Comparison of ENCODE assay signal across 8 cellular contexts in the genomic region with DNA sequence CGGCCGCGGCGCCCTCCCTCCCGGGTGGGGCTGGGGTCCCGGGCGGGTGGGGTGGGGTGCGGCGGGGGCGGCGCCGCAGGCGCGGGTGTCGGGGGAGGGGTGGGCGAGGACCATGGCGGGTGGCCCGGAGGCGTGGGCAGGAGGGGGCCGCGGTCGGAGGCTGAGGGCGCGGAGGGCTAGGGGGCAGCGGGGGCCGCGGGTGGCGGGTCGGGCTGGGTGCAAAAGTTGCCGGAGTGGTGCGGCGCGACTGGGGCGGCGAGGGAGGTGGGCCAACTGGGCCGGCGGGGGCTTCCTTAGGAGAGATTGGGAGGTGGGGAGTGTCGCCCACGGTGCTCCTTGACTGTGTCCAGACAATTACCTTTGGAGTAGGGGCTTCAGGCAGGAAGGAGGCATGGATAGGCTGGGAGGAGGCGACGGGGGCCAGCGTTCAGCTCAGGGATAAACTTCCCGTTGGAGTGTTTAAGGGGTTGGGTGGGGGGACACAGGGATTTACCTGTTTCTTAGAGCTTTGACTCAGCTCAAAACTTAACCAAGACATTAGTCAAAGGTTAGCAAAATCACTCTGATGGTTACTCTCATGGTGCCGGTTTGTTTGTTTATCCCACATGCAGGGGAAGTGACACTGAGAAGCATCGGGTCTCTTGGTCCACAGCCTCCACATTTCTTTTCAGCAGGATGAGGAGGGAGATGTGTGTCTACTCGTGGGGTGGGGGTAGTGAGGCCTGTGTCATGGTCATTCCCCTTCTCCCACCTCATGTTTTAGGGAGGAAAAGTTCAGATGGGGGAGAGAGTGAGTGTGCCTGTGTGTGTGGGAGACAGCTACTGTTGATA. TPM values are rescaled to one million over a fixed set of nuclear protein-coding genes. Genes with fewer than 3 reads are reported as not detected.
A peak's percentile ranks its signal among the peaks of the same experiment; 100 is the strongest.
DNase-seq lines count a peak whose midpoint lies in the region; ATAC-seq and TF ChIP-seq lines count a peak whose summit lies in the region.

No MANE protein-coding gene starts in this region.

- TF ChIP-seq EP300 in transverse colon (IDR thresholded peaks at IDR 0.05; ENCODE audit: low read depth) = no peak

- H3K36me3 ChIP-seq in NT2/D1 (ENCODE audit: insufficient read depth, insufficient read length, low read length) (peaks cover 5% of the 10 kb centered on the region), transverse colon (no peaks in the 10 kb centered on the region)

- H3K27me3 ChIP-seq in NT2/D1 (ENCODE audit: insufficient read depth, insufficient read length) (no peaks in the 10 kb centered on the region), foreskin keratinocyte (no peaks in the 10 kb centered on the region), transverse colon (no peaks in the 10 kb centered on the region)

- peak; percentile 24 for ATAC-seq in HG02870 (IDR thresholded peaks at IDR 0.05; ENCODE audit: unreplicated experiment)
- ATAC-seq in foreskin keratinocyte = peak; percentile 0

- TF ChIP-seq CTCF in foreskin keratinocyte (conservative IDR thresholded peaks at IDR 0.05) (no peak), neural crest cell (conservative IDR thresholded peaks at IDR 0.05) (no peak), transverse colon (IDR thresholded peaks at IDR 0.05) (no peak)

- no peaks in the 10 kb centered on the region for H3K27me3 Mint-ChIP-seq in neural crest cell (ENCODE audit: low read depth)

- no peaks in the 10 kb centered on the region for H3K9me3 Mint-ChIP-seq in neural crest cell

- peaks cover 32% of the 10 kb centered on the region for H3K4me1 Mint-ChIP-seq in neural crest cell

- H3K27ac ChIP-seq in foreskin keratinocyte = peak overlapping the region; percentile 54
- peak overlapping the region; percentile 97 to 99 (median 98) for H3K27ac ChIP-seq in transverse colon

- in situ Hi-C loops in transverse colon (cut with MboI; ENCODE audit: low pct_ligation_motif_present in 1 of 4, low pct_unique_long_range_greater_than_20kb in 1 of 4, low sequenced_read_pairs in 3 of 4) = no loop called here

- no peak for TF ChIP-seq POLR2A in transverse colon (IDR thresholded peaks at IDR 0.05)

- H3K36me3 Mint-ChIP-seq in neural crest cell (ENCODE audit: low read depth) = no peaks in the 10 kb centered on the region

- peak overlapping the region; percentile 84 for H3K27ac Mint-ChIP-seq in neural crest cell (ENCODE audit: unreplicated experiment)

- H3K9ac ChIP-seq in NT2/D1 (ENCODE audit: insufficient read length, low read depth) = peak overlapping the region; percentile 93

- H3K4me3 ChIP-seq in NT2/D1 (ENCODE audit: insufficient read length, low read depth) (peak overlapping the region; percentile 80), transverse colon (peak overlapping the region; percentile 83 to 96 (median 94))

- DNase-seq in NCI-H2081 (lab: John Stamatoyannopoulos, UW) = peak; percentile 4 to 26
- DNase-seq in NCI-H2081 treated with DMSO at 0.1 percent for 48 hours (lab: John Stamatoyannopoulos, UW) = no peak
- DNase-seq in NT2/D1 (ENCODE audit: low read depth, low spot score) = peak; percentile 8
- DNase-seq in activated T-helper 1 cell treated with Interleukin-2 at 50 U/mL for 16 hours (ENCODE audit: low read depth) = peak; percentile 14
- DNase-seq in foreskin keratinocyte = peak; percentile 19 to 42
- peak; percentile 24 for DNase-seq in neural crest cell (ENCODE audit: low read depth, low spot score)
- peak; percentile 43 for DNase-seq in transverse colon

- H3K4me3 Mint-ChIP-seq in neural crest cell = peak overlapping the region; percentile 94

- 0% methylated on average over 5 to 30 of the region's 46 CpGs for WGBS in transverse colon (ENCODE audit: low coverage in 1 of 2), 2 donors

- intact Hi-C loops in transverse colon (cut with DNase I; ENCODE audit: low total_unique reads) = loop anchor here (5.0 kb wide), 1 partner anchor 91 kb away; the partner anchor contains the start of gene CEP120

- no peaks in the 10 kb centered on the region for H3K4me1 ChIP-seq in NT2/D1 (ENCODE audit: insufficient read depth, insufficient read length)
- peaks cover 27% of the 10 kb centered on the region for H3K4me1 ChIP-seq in foreskin keratinocyte
- H3K4me1 ChIP-seq in transverse colon = peaks cover 12 to 43% (median 22%) of the 10 kb centered on the region in 4 donors

- H3K9me3 ChIP-seq in NT2/D1 (ENCODE audit: insufficient read depth, low read length) (no peaks in the 10 kb centered on the region), transverse colon (no peaks in the 10 kb centered on the region)

RNA-seq across cellular contexts. Expression of gene CSNK1G3, which starts 0.9 kb away (rescaled TPM):
- total RNA-seq in foreskin keratinocyte (38.5 TPM in 2 replicates), neural crest cell (43.2 and 43.3 TPM in 2 replicates), transverse colon (10 to 100 TPM; 31.8 to 84.0 (median 55.9) TPM)
- polyA plus RNA-seq in foreskin keratinocyte = 9.5 and 12.1 TPM in 2 replicates
